Comparison of ENCODE assay signal across 5 cellular contexts in the genomic region with DNA sequence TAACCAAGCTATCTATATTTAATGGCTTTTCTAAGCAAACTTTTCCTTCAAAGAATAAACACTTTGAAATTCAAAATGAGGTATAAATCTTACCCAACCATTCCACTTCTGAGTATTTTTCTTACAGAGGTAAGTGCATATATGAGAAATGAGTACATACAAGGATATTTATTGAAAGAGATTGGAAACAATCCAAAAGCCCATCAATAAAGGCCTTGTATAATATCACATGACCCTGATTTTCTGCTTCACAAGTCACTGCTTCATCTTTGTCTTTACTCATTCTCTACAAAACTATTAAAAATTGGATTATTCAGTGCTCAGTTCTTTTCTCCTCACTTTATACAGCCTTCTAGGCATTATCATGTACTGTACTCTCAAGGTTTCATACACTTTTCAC.
"Had no signal": no experiment of that assay in that cellular context is flagged by ENCODE, and none has a peak within 500 bp of the region (broad histone marks: within the 10 kb centered on the region; RNA-seq: fewer than 3 reads in every experiment).

No MANE protein-coding gene starts in this region.

- DNase-seq: GM23248, GOT3, H7, HFFc6, KBM-7 had no signal
